Comparison of ENCODE assay signal across 8 cellular contexts in the genomic region with DNA sequence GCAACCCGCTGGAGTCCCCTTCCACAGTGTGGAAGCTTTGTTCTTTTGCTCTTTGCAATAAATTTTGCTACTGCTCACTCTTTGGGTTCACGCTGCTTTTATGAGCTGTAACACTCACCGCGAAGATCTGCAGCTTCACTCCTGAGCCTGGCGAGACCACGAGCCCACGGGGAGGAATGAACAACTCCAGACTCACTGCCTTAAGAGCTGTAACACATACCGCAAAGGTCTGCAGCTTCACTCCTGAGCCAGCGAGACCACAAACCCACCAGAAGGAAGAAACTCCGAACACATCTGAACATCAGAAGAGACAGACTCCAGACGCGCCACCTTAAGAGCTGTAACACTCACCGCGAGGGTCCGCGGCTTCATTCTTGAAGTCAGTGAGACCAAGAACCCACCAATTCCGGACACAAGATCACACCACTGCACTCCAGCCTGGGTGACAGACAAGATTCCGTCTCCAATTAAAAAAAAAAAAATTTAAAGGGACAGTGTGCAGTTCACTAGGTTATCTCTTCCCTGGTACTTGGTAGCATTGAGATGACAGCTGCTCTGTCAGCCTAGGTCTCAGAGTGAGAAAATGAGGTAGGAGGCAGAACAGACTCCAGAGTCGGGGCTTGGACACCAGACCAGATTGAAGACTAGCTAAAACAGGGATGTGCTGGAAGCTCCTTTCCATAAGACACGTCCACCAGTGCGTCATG. TPM values are rescaled to one million over a fixed set of nuclear protein-coding genes. Genes with fewer than 3 reads are reported as not detected.
A peak's percentile ranks its signal among the peaks of the same experiment; 100 is the strongest.
DNase-seq lines count a peak whose midpoint lies in the region; ATAC-seq lines count a peak whose summit lies in the region.
"Not testable (repeated sequence)": the region's sequence is repeated elsewhere in the genome, so short reads cannot be mapped to it uniquely, and the experiment has no call there.

No MANE protein-coding gene starts in this region.

- intact Hi-C loops in CD4-positive, alpha-beta memory T cell (cut with micrococcal nuclease); activated T-helper 2 cell treated with anti-CD3 and anti-CD28 coated beads, Interferon-gamma antibody, Interleukin-2, Interleukin-4, amounts not matched to agents 10 μg/mL and 5 μg/mL and 100 μg/mL, durations not matched to agents 14 hours and 24 hours and 36 hours (cut with micrococcal nuclease): not testable (repeated sequence)

- peak in 2 of 5 donors; percentile 7 to 11 for DNase-seq in CD4-positive, alpha-beta memory T cell
- DNase-seq in SK-N-DZ (ENCODE audit: low spot score), result peak; percentile 16
- not testable (repeated sequence) for DNase-seq in activated CD4-positive, alpha-beta T cell treated with anti-CD3 and anti-CD28 coated beads, Interleukin-2, amount 10 ng/mL, durations not matched to agents 7 days and 5 days; activated T-helper 2 cell treated with anti-CD3 and anti-CD28 coated beads, Interferon-gamma antibody, Interleukin-2, Interleukin-4, amounts not matched to agents 10 μg/mL and 5 μg/mL and 100 μg/mL, durations not matched to agents 14 hours and 24 hours and 36 hours (ENCODE audit: low spot score); activated naive CD8-positive, alpha-beta T cell treated with anti-CD3 and anti-CD28 coated beads, Interleukin-2, amount 10 ng/mL, durations not matched to agents 7 days and 5 days
- DNase-seq in activated T-cell treated with anti-CD3 and anti-CD28 coated beads, Interleukin-2, amount 50 U/mL, for 1 hour, result peak; percentile 27
- peak in 5 of 10 donors; percentile 4 to 35 (median 22) for DNase-seq in naive thymus-derived CD8-positive, alpha-beta T cell

- peaks cover 11 to 15% of the 10 kb centered on the region in 2 donors for H3K27me3 Mint-ChIP-seq in CD4-positive, alpha-beta memory T cell
- H3K27me3 Mint-ChIP-seq in activated CD4-positive, alpha-beta T cell treated with anti-CD3 and anti-CD28 coated beads, Interleukin-2, amount 10 ng/mL, durations not matched to agents 7 days and 5 days, result peaks cover 13% of the 10 kb centered on the region
- H3K27me3 Mint-ChIP-seq in activated T-helper 2 cell treated with anti-CD3 and anti-CD28 coated beads, Interferon-gamma antibody, Interleukin-2, Interleukin-4, amounts not matched to agents 10 μg/mL and 5 μg/mL and 100 μg/mL, durations not matched to agents 14 hours and 24 hours and 36 hours (ENCODE audit: low read depth), result peaks cover 20% of the 10 kb centered on the region
- H3K27me3 Mint-ChIP-seq in activated naive CD8-positive, alpha-beta T cell treated with anti-CD3 and anti-CD28 coated beads, Interleukin-2, amount 10 ng/mL, durations not matched to agents 7 days and 5 days, result peaks cover 17% of the 10 kb centered on the region
- H3K27me3 Mint-ChIP-seq in naive thymus-derived CD8-positive, alpha-beta T cell, result peaks cover 3 to 21% (median 10%) of the 10 kb centered on the region in 5 donors
- not testable (repeated sequence) for H3K27me3 Mint-ChIP-seq in stimulated activated naive CD8-positive, alpha-beta T cell treated with anti-CD3 and anti-CD28 coated beads, Interleukin-15, Interleukin-2, amounts not matched to agents 100 ng/mL and 50 ng/mL, for 24 hours

- ATAC-seq in activated naive CD8-positive, alpha-beta T cell treated with anti-CD3 and anti-CD28 coated beads, Interleukin-2, amount 10 ng/mL, durations not matched to agents 7 days and 5 days (ENCODE audit: low read depth), result peak; percentile 55
- peak; percentile 66 to 67 for ATAC-seq in naive thymus-derived CD8-positive, alpha-beta T cell

- CTCF ChIA-PET in CD4-positive, alpha-beta memory T cell (lab: Charles Lee; ENCODE audit: partially characterized antibody), result interaction anchor here (0.9 to 5.3 kb wide), 2 partner anchors 8 to 233 kb away, joined by 3 to 41 read pairs; partner anchors contain the start of gene PDCD5
- CTCF ChIA-PET in activated CD4-positive, alpha-beta T cell treated with anti-CD3 and anti-CD28 coated beads, Interleukin-2, amount 10 ng/mL, durations not matched to agents 7 days and 5 days (lab: Charles Lee), result interaction anchor here (0.5 to 1.3 kb wide), 5 partner anchors 9 to 148 kb away, joined by 3 to 5 read pairs (median 3); no protein-coding TSS in a partner anchor

- peaks cover 8 to 17% (median 10%) of the 10 kb centered on the region in 4 donors for H3K4me1 Mint-ChIP-seq in CD4-positive, alpha-beta memory T cell
- peaks cover 22% of the 10 kb centered on the region for H3K4me1 Mint-ChIP-seq in activated CD4-positive, alpha-beta T cell treated with anti-CD3 and anti-CD28 coated beads, Interleukin-2, amount 10 ng/mL, durations not matched to agents 7 days and 5 days
- not testable (repeated sequence) for H3K4me1 Mint-ChIP-seq in activated T-helper 2 cell treated with anti-CD3 and anti-CD28 coated beads, Interferon-gamma antibody, Interleukin-2, Interleukin-4, amounts not matched to agents 10 μg/mL and 5 μg/mL and 100 μg/mL, durations not matched to agents 14 hours and 24 hours and 36 hours (ENCODE audit: low read depth); stimulated activated naive CD8-positive, alpha-beta T cell treated with anti-CD3 and anti-CD28 coated beads, Interleukin-15, Interleukin-2, amounts not matched to agents 100 ng/mL and 50 ng/mL, for 24 hours (ENCODE audit: low read depth)
- peaks cover 13% of the 10 kb centered on the region for H3K4me1 Mint-ChIP-seq in activated naive CD8-positive, alpha-beta T cell treated with anti-CD3 and anti-CD28 coated beads, Interleukin-2, amount 10 ng/mL, durations not matched to agents 7 days and 5 days
- peaks cover 9 to 24% (median 17%) of the 10 kb centered on the region in 4 donors for H3K4me1 Mint-ChIP-seq in naive thymus-derived CD8-positive, alpha-beta T cell

- H3K9me3 ChIP-seq in CD4-positive, alpha-beta memory T cell (ENCODE audit: control insufficient read depth in 1 of 2, low read length in 2 of 2), result not testable (repeated sequence)

- H3K27ac Mint-ChIP-seq in CD4-positive, alpha-beta memory T cell, result peak overlapping the region in 5 of 7 donors; percentile 37 to 78 (median 67)
- H3K27ac Mint-ChIP-seq in activated CD4-positive, alpha-beta T cell treated with anti-CD3 and anti-CD28 coated beads, Interleukin-2, amount 10 ng/mL, durations not matched to agents 7 days and 5 days, result peak overlapping the region; percentile 75
- not testable (repeated sequence) for H3K27ac Mint-ChIP-seq in activated T-helper 2 cell treated with anti-CD3 and anti-CD28 coated beads, Interferon-gamma antibody, Interleukin-2, Interleukin-4, amounts not matched to agents 10 μg/mL and 5 μg/mL and 100 μg/mL, durations not matched to agents 14 hours and 24 hours and 36 hours
- peak overlapping the region; percentile 89 for H3K27ac Mint-ChIP-seq in activated naive CD8-positive, alpha-beta T cell treated with anti-CD3 and anti-CD28 coated beads, Interleukin-2, amount 10 ng/mL, durations not matched to agents 7 days and 5 days
- H3K27ac Mint-ChIP-seq in naive thymus-derived CD8-positive, alpha-beta T cell, result peak overlapping the region in 9 of 10 donors; percentile 70 to 92 (median 81)
- peak overlapping the region; percentile 76 for H3K27ac Mint-ChIP-seq in stimulated activated naive CD8-positive, alpha-beta T cell treated with anti-CD3 and anti-CD28 coated beads, Interleukin-15, Interleukin-2, amounts not matched to agents 100 ng/mL and 50 ng/mL, for 24 hours

- not testable (repeated sequence) for H3K27me3 ChIP-seq in CD4-positive, alpha-beta memory T cell (ENCODE audit: insufficient read depth, low read length)

- H3K4me1 ChIP-seq in CD4-positive, alpha-beta memory T cell (ENCODE audit: insufficient read depth, low read length), result not testable (repeated sequence)

- H3K4me3 Mint-ChIP-seq in CD4-positive, alpha-beta memory T cell, result peak overlapping the region; percentile 49 to 91 (median 86)
- H3K4me3 Mint-ChIP-seq in activated CD4-positive, alpha-beta T cell treated with anti-CD3 and anti-CD28 coated beads, Interleukin-2, amount 10 ng/mL, durations not matched to agents 7 days and 5 days, result peak overlapping the region; percentile 69
- H3K4me3 Mint-ChIP-seq in activated T-helper 2 cell treated with anti-CD3 and anti-CD28 coated beads, Interferon-gamma antibody, Interleukin-2, Interleukin-4, amounts not matched to agents 10 μg/mL and 5 μg/mL and 100 μg/mL, durations not matched to agents 14 hours and 24 hours and 36 hours (ENCODE audit: low read depth), result peak overlapping the region; percentile 69
- H3K4me3 Mint-ChIP-seq in activated naive CD8-positive, alpha-beta T cell treated with anti-CD3 and anti-CD28 coated beads, Interleukin-2, amount 10 ng/mL, durations not matched to agents 7 days and 5 days, result peak overlapping the region; percentile 81
- H3K4me3 Mint-ChIP-seq in naive thymus-derived CD8-positive, alpha-beta T cell, result peak overlapping the region; percentile 71 to 95 (median 85)
- H3K4me3 Mint-ChIP-seq in stimulated activated naive CD8-positive, alpha-beta T cell treated with anti-CD3 and anti-CD28 coated beads, Interleukin-15, Interleukin-2, amounts not matched to agents 100 ng/mL and 50 ng/mL, for 24 hours, result peak overlapping the region; percentile 79

- H3K27ac ChIP-seq in CD4-positive, alpha-beta memory T cell (ENCODE audit: low read depth, low read length), result not testable (repeated sequence)

- not testable (repeated sequence) for H3K4me3 ChIP-seq in CD4-positive, alpha-beta memory T cell (ENCODE audit: low read length in 2 of 2)

- H3K36me3 ChIP-seq in CD4-positive, alpha-beta memory T cell (ENCODE audit: insufficient read depth, low read length), result not testable (repeated sequence)

- POLR2A ChIA-PET in CD4-positive, alpha-beta memory T cell (lab: Charles Lee; ENCODE audit: partially characterized antibody); activated CD4-positive, alpha-beta T cell treated with anti-CD3 and anti-CD28 coated beads, Interleukin-2, amount 10 ng/mL, durations not matched to agents 7 days and 5 days (lab: Charles Lee): not testable (repeated sequence)
- POLR2A ChIA-PET in activated naive CD8-positive, alpha-beta T cell treated with anti-CD3 and anti-CD28 coated beads, Interleukin-2, amount 10 ng/mL, durations not matched to agents 7 days and 5 days (lab: Charles Lee), result interaction anchor here (0.7 to 0.9 kb wide), 2 partner anchors 8 to 112 kb away, joined by 4 read pairs; partner anchors contain the start of gene PDCD5
- POLR2A ChIA-PET in naive thymus-derived CD8-positive, alpha-beta T cell (lab: Charles Lee), result interaction anchor here (1.2 to 1.3 kb wide), 2 partner anchors 8 to 167 kb away, joined by 3 to 5 read pairs; partner anchors contain the start of genes DPY19L3 and PDCD5

- not testable (repeated sequence) for H3K9me3 Mint-ChIP-seq in CD4-positive, alpha-beta memory T cell; activated CD4-positive, alpha-beta T cell treated with anti-CD3 and anti-CD28 coated beads, Interleukin-2, amount 10 ng/mL, durations not matched to agents 7 days and 5 days; activated T-helper 2 cell treated with anti-CD3 and anti-CD28 coated beads, Interferon-gamma antibody, Interleukin-2, Interleukin-4, amounts not matched to agents 10 μg/mL and 5 μg/mL and 100 μg/mL, durations not matched to agents 14 hours and 24 hours and 36 hours; activated naive CD8-positive, alpha-beta T cell treated with anti-CD3 and anti-CD28 coated beads, Interleukin-2, amount 10 ng/mL, durations not matched to agents 7 days and 5 days; naive thymus-derived CD8-positive, alpha-beta T cell; stimulated activated naive CD8-positive, alpha-beta T cell treated with anti-CD3 and anti-CD28 coated beads, Interleukin-15, Interleukin-2, amounts not matched to agents 100 ng/mL and 50 ng/mL, for 24 hours

- H3K36me3 Mint-ChIP-seq in CD4-positive, alpha-beta memory T cell; activated CD4-positive, alpha-beta T cell treated with anti-CD3 and anti-CD28 coated beads, Interleukin-2, amount 10 ng/mL, durations not matched to agents 7 days and 5 days (ENCODE audit: low read depth); activated T-helper 2 cell treated with anti-CD3 and anti-CD28 coated beads, Interferon-gamma antibody, Interleukin-2, Interleukin-4, amounts not matched to agents 10 μg/mL and 5 μg/mL and 100 μg/mL, durations not matched to agents 14 hours and 24 hours and 36 hours (ENCODE audit: low read depth); activated naive CD8-positive, alpha-beta T cell treated with anti-CD3 and anti-CD28 coated beads, Interleukin-2, amount 10 ng/mL, durations not matched to agents 7 days and 5 days; naive thymus-derived CD8-positive, alpha-beta T cell; stimulated activated naive CD8-positive, alpha-beta T cell treated with anti-CD3 and anti-CD28 coated beads, Interleukin-15, Interleukin-2, amounts not matched to agents 100 ng/mL and 50 ng/mL, for 24 hours (ENCODE audit: low read depth): not testable (repeated sequence)

RNA-seq across cellular contexts. Expression of gene PDCD5, which starts 8.1 kb away (rescaled TPM):
- 10 to 100 TPM; 61.1 to 67.4 TPM for total RNA-seq in CD4-positive, alpha-beta memory T cell
- 100 to 1,000 TPM; 172 to 195 TPM for polyA plus RNA-seq in CD4-positive, alpha-beta memory T cell
- polyA plus RNA-seq in SK-N-DZ (2014; cell fraction: cytosol; rRNA removed), result 241 and 263 TPM in 2 replicates
- polyA plus RNA-seq in SK-N-DZ (2014; cell fraction: nucleus; rRNA removed), result 171 and 223 TPM in 2 replicates
- total RNA-seq in activated CD4-positive, alpha-beta T cell treated with anti-CD3 and anti-CD28 coated beads, Interleukin-2, amount 10 ng/mL, durations not matched to agents 7 days and 5 days, result 100 to 1,000 TPM; 131 to 132 TPM
- 207 and 216 TPM in 2 replicates for total RNA-seq in activated T-helper 2 cell treated with anti-CD3 and anti-CD28 coated beads, Interferon-gamma antibody, Interleukin-2, Interleukin-4, amounts not matched to agents 10 μg/mL and 5 μg/mL and 100 μg/mL, durations not matched to agents 14 hours and 24 hours and 36 hours
- total RNA-seq in activated naive CD8-positive, alpha-beta T cell treated with anti-CD3 and anti-CD28 coated beads, Interleukin-2, amount 10 ng/mL, durations not matched to agents 7 days and 5 days, result 100 to 1,000 TPM; 105 to 112 TPM
- 10 to 100 TPM; 58.9 to 60.7 TPM for total RNA-seq in naive thymus-derived CD8-positive, alpha-beta T cell
- 100 to 1,000 TPM in 2 of 3 donors, 10 to 100 TPM in 1; 99.5 to 117 (median 109) TPM for polyA plus RNA-seq in naive thymus-derived CD8-positive, alpha-beta T cell
